In genomic region chr12:75944905-75945412, GRCh38 we compare ENCODE assay signal across 8 cellular contexts.
DNase-seq lines count a peak whose midpoint lies in the region; ATAC-seq and TF ChIP-seq lines count a peak whose summit lies in the region.

No MANE protein-coding gene starts in this region.

- H3K36me3 ChIP-seq in ACC112 (ENCODE audit: insufficient read depth, low read length): no peaks in the 10 kb centered on the region
- H3K36me3 ChIP-seq in lung (ENCODE audit: control insufficient read depth in 2 of 2, insufficient read depth in 2 of 2, low read length in 2 of 2): no peaks in the 10 kb centered on the region
- no peaks in the 10 kb centered on the region for H3K36me3 ChIP-seq in MG63

- H3K4me1 ChIP-seq in ACC112 (ENCODE audit: control insufficient read depth, insufficient read depth, low read length, unreplicated experiment) (peaks cover 30% of the 10 kb centered on the region), lung (ENCODE audit: control insufficient read depth in 2 of 2, insufficient read depth in 2 of 2, low read length in 2 of 2) (peaks cover 0 to 10% of the 10 kb centered on the region in 2 donors)

- H2AFZ ChIP-seq in ACC112 (ENCODE audit: low read length, unreplicated experiment): peak overlapping the region; percentile 80

- no peaks in the 10 kb centered on the region for H3K9me3 ChIP-seq in lung (ENCODE audit: control insufficient read depth in 2 of 2, insufficient read depth in 1 of 2, low read length in 1 of 2)
- H3K9me3 ChIP-seq in MG63: peaks cover 4% of the 10 kb centered on the region; the same call in 1 of the 2 replicates

- H3K27me3 ChIP-seq in ACC112 (ENCODE audit: insufficient read depth, low read length) (no peaks in the 10 kb centered on the region), lung (ENCODE audit: control insufficient read depth, insufficient read depth) (no peaks in the 10 kb centered on the region), MG63 (no peaks in the 10 kb centered on the region)

- 95% methylated on average over 4 of the region's 4 CpGs for WGBS in lung, 2 donors

- ATAC-seq in HG03432 (IDR thresholded peaks at IDR 0.05; ENCODE audit: unreplicated experiment) (peak; percentile 1), lung (ENCODE audit: insufficient read depth, low FRiP score) (no peak), GM21390 (IDR thresholded peaks at IDR 0.05; ENCODE audit: unreplicated experiment) (no peak)

- no peak for TF ChIP-seq CTCF in lung (IDR thresholded peaks at IDR 0.05; ENCODE audit: control extremely low read depth, extremely low read depth)

- H3K4me3 ChIP-seq in ACC112 (ENCODE audit: low read depth, low read length) (peak overlapping the region; percentile 54; the same call in 1 of the 2 replicates), lung (no peak overlapping the region), MG63 (no peak overlapping the region)

- DNase-seq in amniotic epithelial cell (ENCODE audit: low read depth): peak; percentile 22
- DNase-seq in lung (ENCODE audit: low spot score): no peak
- no peak for DNase-seq in activated CD4-positive, CD25-positive, alpha-beta regulatory T cell (lab: John Stamatoyannopoulos, UW)
- no peak for DNase-seq in middle frontal gyrus (ENCODE audit: extremely low spot score, low spot score)
- no peak for DNase-seq in MG63

- no peaks in the 10 kb centered on the region for H3K79me2 ChIP-seq in ACC112 (ENCODE audit: control insufficient read depth, insufficient read depth, low read length, unreplicated experiment)

- H3K27ac ChIP-seq in ACC112 (ENCODE audit: low read depth, low read length) (peak overlapping the region; percentile 98), lung (ENCODE audit: low read depth in 1 of 2, low read length in 1 of 2) (peak overlapping the region; percentile 7 to 79)
